In genomic region chrX:118588715-118589114, GRCh38 we compare ENCODE assay signal across 17 cellular contexts.
"Had no signal": no experiment of that assay in that cellular context is flagged by ENCODE, and none has a peak within 500 bp of the region (broad histone marks: within the 10 kb centered on the region; RNA-seq: fewer than 3 reads in every experiment).

No MANE protein-coding gene starts in this region.

- H3K9me3 ChIP-seq: heart left ventricle, ovary, stomach had no signal

- H3K27ac Mint-ChIP-seq: progenitor cell of endocrine pancreas had no signal

- DNase-seq: effector memory CD4-positive, alpha-beta T cell; heart left ventricle; hypothalamus; kidney glomerular epithelial cell; natural killer cell; nucleus accumbens; ovary; right cardiac atrium; small intestine; stimulated activated CD4-positive, alpha-beta T cell treated with anti-CD3 and anti-CD28 coated beads, Interleukin-12 subunit alpha, Interleukin-12 subunit beta, amount 100 ng/mL, for 4 hours; stimulated activated naive CD4-positive, alpha-beta T cell; stomach; substantia nigra; trophoblast cell had no signal

- H3K4me3 ChIP-seq: heart left ventricle, ovary, stomach had no signal

- H3K9me3 Mint-ChIP-seq: natural killer cell had no signal

- H3K4me3 Mint-ChIP-seq: natural killer cell, neural crest cell had no signal

- H3K27me3 ChIP-seq: heart left ventricle, ovary, stomach had no signal

- ATAC-seq: esophagus mucosa, heart left ventricle, natural killer cell, right cardiac atrium had no signal

- H3K27me3 Mint-ChIP-seq: progenitor cell of endocrine pancreas had no signal

- H3K36me3 ChIP-seq: ovary had no signal

- H3K4me1 ChIP-seq: heart left ventricle, stomach had no signal

- H3K4me1 Mint-ChIP-seq: neural crest cell had no signal

- H3K27ac ChIP-seq: heart left ventricle, ovary, stomach had no signal
